8 cellular contexts compared by ENCODE assay signal in genomic region chr4:96809563-96809962, GRCh38.
"Had no signal": no experiment of that assay in that cellular context is flagged by ENCODE, and none has a peak within 500 bp of the region (broad histone marks: within the 10 kb centered on the region; RNA-seq: fewer than 3 reads in every experiment).

No MANE protein-coding gene starts in this region.

- H3K9ac ChIP-seq: KMS-11 had no signal

- H3K4me3 ChIP-seq: K562 had no signal

- H3K4me2 ChIP-seq: KMS-11 had no signal

- ATAC-seq: HepG2, K562 had no signal

- H3K27ac ChIP-seq: HL-60, KMS-11 had no signal

- DNase-seq: IMR-90, Karpas-422, KBM-7, KG1 had no signal
